ENCODE assay signal across 14 cellular contexts in genomic region chr3:193742628-193743027, GRCh38.
A peak's percentile ranks its signal among the peaks of the same experiment; 100 is the strongest.
DNase-seq lines count a peak whose midpoint lies in the region; ATAC-seq, FAIRE-seq and TF ChIP-seq lines count a peak whose summit lies in the region.
"Had no signal": no experiment of that assay in that cellular context is flagged by ENCODE, and none has a peak within 500 bp of the region (broad histone marks: within the 10 kb centered on the region; RNA-seq: fewer than 3 reads in every experiment).

No MANE protein-coding gene starts in this region.

- intact Hi-C loops in posterior vena cava (cut with DNase I): no loop called here

- no peak overlapping the region for H3K18ac ChIP-seq in H1 (ENCODE audit: extremely low read depth, low read length)

- no peak for TF ChIP-seq RAD21 in H1 (IDR thresholded peaks at IDR 0.05 in 1 of 2, conservative IDR thresholded peaks at IDR 0.05 in 1 of 2; ENCODE audit: low read depth in 2 of 2, low read length in 2 of 2)

- TF ChIP-seq CTCF in H1 (IDR thresholded peaks at IDR 0.05; ENCODE audit: control extremely low read depth in 1 of 3, insufficient read depth in 1 of 3, low read depth in 1 of 3, low read length in 3 of 3): no peak
- TF ChIP-seq CTCF in right atrium auricular region (IDR thresholded peaks at IDR 0.05): no peak

- H2AK5ac ChIP-seq in H1 (ENCODE audit: low read depth, low read length): no peak overlapping the region

- H3K36me3 ChIP-seq in H1 (ENCODE audit: control insufficient read depth in 2 of 4, insufficient read depth in 4 of 4, low read length in 3 of 4) (no peaks in the 10 kb centered on the region), right atrium auricular region (no peaks in the 10 kb centered on the region)

- no peaks in the 10 kb centered on the region for H3K9me3 ChIP-seq in H1 (ENCODE audit: insufficient read depth in 2 of 2, low read depth in 1 of 2, low read length in 1 of 2)
- H3K9me3 ChIP-seq in right atrium auricular region: no peaks in the 10 kb centered on the region

- TF ChIP-seq POLR2A in H1 (IDR thresholded peaks at IDR 0.05; ENCODE audit: control extremely low read depth in 1 of 2, low read depth in 2 of 2, low read length in 2 of 2): no peak

- H3K27me3 ChIP-seq in H1 (replicated peaks in 1 of 4; ENCODE audit: control insufficient read depth in 3 of 4, extremely low read depth in 1 of 4, insufficient read depth in 3 of 4, low read length in 3 of 4) (no peaks in the 10 kb centered on the region), right atrium auricular region (no peaks in the 10 kb centered on the region)

- no peak overlapping the region for H4K91ac ChIP-seq in H1 (replicated peaks; ENCODE audit: insufficient read length, low read length)

- ATAC-seq in GM18508 (IDR thresholded peaks at IDR 0.05; ENCODE audit: insufficient read depth, unreplicated experiment) (peak; percentile 76), GM19452 (IDR thresholded peaks at IDR 0.05; ENCODE audit: unreplicated experiment) (peak; percentile 71), HG03103 (IDR thresholded peaks at IDR 0.05; ENCODE audit: low read depth, unreplicated experiment) (peak; percentile 75), GM18868 (IDR thresholded peaks at IDR 0.05; ENCODE audit: unreplicated experiment) (no peak)
- ATAC-seq: right cardiac atrium had no signal

- 0 out of 2 replicates have a peak overlapping the region, but pooled peaks have one; percentile 20 for H2AFZ ChIP-seq in H1 (ENCODE audit: low read length)

- H2BK15ac ChIP-seq in H1 (ENCODE audit: low read length): no peak overlapping the region

- H2BK12ac ChIP-seq in H1 (ENCODE audit: low read depth, low read length): no peak overlapping the region

- POLR2A ChIA-PET in H1 (lab: Charles Lee; ENCODE audit: partially characterized antibody): no interaction called here

- H2BK120ac ChIP-seq in H1 (replicated peaks; ENCODE audit: low read depth, low read length): no peak overlapping the region

- H3K4me2 ChIP-seq in H1 (ENCODE audit: insufficient read depth in 1 of 2, low read depth in 2 of 2, low read length in 2 of 2): no peak overlapping the region

- H3K23me2 ChIP-seq in H1 (ENCODE audit: low read depth, low read length): no peaks in the 10 kb centered on the region

- H3K4me3 ChIP-seq in H1 (ENCODE audit: extremely low read depth in 1 of 4, insufficient read depth in 2 of 4, low read depth in 3 of 4, low read length in 4 of 4) (no peak overlapping the region), right atrium auricular region (no peak overlapping the region)

- H4K5ac ChIP-seq in H1 (ENCODE audit: insufficient read length, low read depth, low read length): no peak overlapping the region

- no peaks in the 10 kb centered on the region for H3K79me2 ChIP-seq in H1 (ENCODE audit: control insufficient read depth in 1 of 2, insufficient read depth in 2 of 2, low read length in 2 of 2)

- no peak for FAIRE-seq in H1 (lab: Jason Lieb, UNC)

- no peak for TF ChIP-seq EP300 in H1 (IDR thresholded peaks at IDR 0.05; ENCODE audit: borderline replicate concordance in 1 of 2, low read depth in 2 of 2, low read length in 2 of 2)

- 89% methylated on average over 4 of the region's 4 CpGs; no CpG with 5 or more reads in 1 of the 2 experiments for WGBS in H1 (ENCODE audit: extremely low coverage in 1 of 2, insufficient coverage in 1 of 2, insufficient read length in 1 of 2, insufficient replicate concordance in 2 of 2, low coverage in 1 of 2, low lambda C conversion rate in 2 of 2, missing lambda C conversion rate in 1 of 2), 2 experiments

- no peak overlapping the region for H3K23ac ChIP-seq in H1 (ENCODE audit: insufficient read length)

- H3K27ac ChIP-seq in H1 (ENCODE audit: low read depth, low read length) (no peak overlapping the region), right atrium auricular region (no peak overlapping the region)

- CTCF ChIA-PET in H1 (lab: Charles Lee; ENCODE audit: partially characterized antibody): interaction anchor here (0.8 kb wide), 1 partner anchor 16 kb away, joined by 6 read pairs; no protein-coding TSS in a partner anchor

- DNase-seq in H1 (ENCODE audit: low read depth in 1 of 2, low spot score in 2 of 2): no peak
- DNase-seq in right atrium auricular region (ENCODE audit: low spot score): no peak
- DNase-seq in posterior vena cava (ENCODE audit: low spot score): no peak
- DNase-seq in SKM-1 (lab: John Stamatoyannopoulos, UW; ENCODE audit: unreplicated experiment): no peak
- DNase-seq: activated gamma-delta T cell treated with Interleukin-2 at 50 U/mL for 16 hours; central memory CD4-positive, alpha-beta T cell; midbrain; NCI-H1436; right cardiac atrium; T-helper 1 cell had no signal

- H4K20me1 ChIP-seq in H1 (replicated peaks in 1 of 2; ENCODE audit: control insufficient read depth in 1 of 2, insufficient read depth in 2 of 2, low read length in 2 of 2): no peaks in the 10 kb centered on the region

- no peak overlapping the region for H2BK5ac ChIP-seq in H1 (ENCODE audit: low read depth, low read length)

- H3K79me1 ChIP-seq in H1 (ENCODE audit: low read depth, low read length): no peaks in the 10 kb centered on the region

- no peak overlapping the region for H4K8ac ChIP-seq in H1 (ENCODE audit: extremely low read depth, insufficient read depth, low read length)

- no peak overlapping the region; a peak in 1 of 7 replicates for H3K9ac ChIP-seq in H1 (replicated peaks in 1 of 4; ENCODE audit: extremely low read depth in 1 of 4, low read depth in 3 of 4, low read length in 3 of 4)

- H3K14ac ChIP-seq in H1 (ENCODE audit: insufficient read length): no peak overlapping the region

- no peak overlapping the region for H2BK20ac ChIP-seq in H1 (ENCODE audit: low read length)

- H3K56ac ChIP-seq in H1 (replicated peaks; ENCODE audit: insufficient read length, low read depth, low read length): no peak overlapping the region

- H3K4me1 ChIP-seq in H1 (replicated peaks in 1 of 4; ENCODE audit: control insufficient read depth in 3 of 4, insufficient read depth in 4 of 4, low read length in 3 of 4) (peaks cover 0 to 17% (median 9%) of the 10 kb centered on the region in 4 experiments; a peak in 5 of 7 replicates), right atrium auricular region (peaks cover 0 to 7% of the 10 kb centered on the region in 2 donors)

- no peak overlapping the region for H3K4ac ChIP-seq in H1 (replicated peaks; ENCODE audit: insufficient read length, low read depth, low read length)

TF ChIP-seq in H1, 55 proteins besides CTCF, POLR2A, EP300 and RAD21:
- TF ChIP-seq ZNF274 (IDR thresholded peaks at IDR 0.05; ENCODE audit: borderline replicate concordance, extremely low read depth, low read length) (no peak), RBBP5 (IDR thresholded peaks at IDR 0.05; ENCODE audit: borderline replicate concordance, low read depth, low read length) (no peak), BCL11A (IDR thresholded peaks at IDR 0.05; ENCODE audit: low read depth in 2 of 2, low read length in 2 of 2) (no peak), SP1 (IDR thresholded peaks at IDR 0.05; ENCODE audit: low read depth, low read length) (no peak), EZH2 (IDR thresholded peaks at IDR 0.05; ENCODE audit: low read depth, low read length, severe bottlenecking) (no peak), CBX8 (IDR thresholded peaks at IDR 0.05; ENCODE audit: borderline replicate concordance, low read depth, low read length) (no peak), SP4 (IDR thresholded peaks at IDR 0.05; ENCODE audit: low read length) (no peak), SRF (IDR thresholded peaks at IDR 0.05; ENCODE audit: low read depth, low read length) (no peak), FOSL1 (IDR thresholded peaks at IDR 0.05; ENCODE audit: insufficient read depth, low read depth, low read length) (no peak), ATF2 (IDR thresholded peaks at IDR 0.05; ENCODE audit: low read length) (no peak), ATF3 (IDR thresholded peaks at IDR 0.05; ENCODE audit: insufficient read depth, low read depth, low read length) (no peak), TAF1 (IDR thresholded peaks at IDR 0.05; ENCODE audit: low read depth, low read length) (no peak), KDM4A (IDR thresholded peaks at IDR 0.05; ENCODE audit: low read depth, low read length, severe bottlenecking) (no peak), CEBPB (IDR thresholded peaks at IDR 0.05; ENCODE audit: low read depth, low read length) (no peak)
